In the genomic region with DNA sequence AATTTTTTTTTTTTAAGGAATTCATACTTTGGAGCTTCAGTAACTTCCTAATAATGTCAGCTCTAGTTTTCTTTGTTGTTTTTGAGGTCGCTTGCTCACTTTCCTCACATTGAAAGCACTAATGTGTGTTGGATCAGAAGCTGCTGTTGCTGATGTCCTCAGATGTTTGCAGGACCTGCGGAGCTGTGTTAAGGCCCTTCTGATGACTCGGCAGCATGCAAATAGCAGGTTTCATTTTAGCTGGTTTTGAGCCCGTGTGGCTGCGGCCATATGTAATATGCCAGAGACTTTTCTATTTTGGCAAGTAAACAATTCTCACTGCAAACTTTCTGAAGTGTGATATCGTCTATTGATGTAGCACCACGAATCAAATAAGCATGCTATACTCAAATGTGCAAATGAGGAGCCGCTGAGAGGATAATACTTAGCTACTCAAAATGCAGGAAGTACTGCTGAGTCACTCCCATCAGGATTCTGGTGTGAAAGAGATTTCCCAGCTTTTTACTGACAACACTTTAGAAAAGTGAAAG, we compare ENCODE assay signal across 8 cellular contexts.
DNase-seq lines count a peak whose midpoint lies in the region; ATAC-seq, FAIRE-seq and TF ChIP-seq lines count a peak whose summit lies in the region.

No MANE protein-coding gene starts in this region.

- no peak overlapping the region for H3K4me3 ChIP-seq in retinal pigment epithelial cell (ENCODE audit: low read length)

- CTCF ChIA-PET in HEK293T (lab: Yijun Ruan, JAX), result interaction anchor here (1.5 kb wide), 1 partner anchor 353 kb away, joined by 3 read pairs; no protein-coding TSS in a partner anchor

- peak; percentile 47 for FAIRE-seq in RCC 7860 (lab: Jason Lieb, UNC)

- ATAC-seq in GM18498 (IDR thresholded peaks at IDR 0.05; ENCODE audit: unreplicated experiment), result peak; percentile 92
- peak; percentile 89 for ATAC-seq in HG02759 (IDR thresholded peaks at IDR 0.05; ENCODE audit: unreplicated experiment)

- no peak for TF ChIP-seq CTCF in retinal pigment epithelial cell (conservative IDR thresholded peaks at IDR 0.05; ENCODE audit: low read depth, low read length)

- DNase-seq in RCC 7860 (ENCODE audit: low spot score) (peak; percentile 39), glomerular visceral epithelial cell (ENCODE audit: extremely low spot score) (peak; percentile 73), retinal pigment epithelial cell (ENCODE audit: low read depth) (peak; percentile 35), HEK293T (ENCODE audit: extremely low spot score) (no peak)
- no peak for DNase-seq in stimulated activated naive CD4-positive, alpha-beta T cell treated with Interleukin-2 at 50 U/mL for 16 hours (lab: John Stamatoyannopoulos, UW)
- DNase-seq in stimulated activated naive CD4-positive, alpha-beta T cell (lab: John Stamatoyannopoulos, UW), result no peak

- POLR2A ChIA-PET in HEK293T (lab: Yijun Ruan, JAX), result no interaction called here

TF ChIP-seq in HEK293T, 16 proteins besides CTCF, POLR2A, EP300 and RAD21:
- no peak for TF ChIP-seq FOXK2 (IDR thresholded peaks at IDR 0.05)
- no peak for TF ChIP-seq SP1 (IDR thresholded peaks at IDR 0.05)
- TF ChIP-seq HDGF (IDR thresholded peaks at IDR 0.05; ENCODE audit: borderline replicate concordance), result no peak
- no peak for TF ChIP-seq TARDBP (IDR thresholded peaks at IDR 0.05)
- no peak for TF ChIP-seq CTBP1 (IDR thresholded peaks at IDR 0.05; ENCODE audit: borderline replicate concordance)
- TF ChIP-seq ARNT (IDR thresholded peaks at IDR 0.05), result no peak
- no peak for TF ChIP-seq L3MBTL2 (conservative IDR thresholded peaks at IDR 0.05)
- no peak for TF ChIP-seq FOXA1 (IDR thresholded peaks at IDR 0.05)
- no peak for TF ChIP-seq ZNF384 (IDR thresholded peaks at IDR 0.05)
- no peak for TF ChIP-seq LEF1 (IDR thresholded peaks at IDR 0.05; ENCODE audit: borderline replicate concordance)
- TF ChIP-seq SUZ12 (IDR thresholded peaks at IDR 0.05), result no peak
- TF ChIP-seq, protein P1, sequence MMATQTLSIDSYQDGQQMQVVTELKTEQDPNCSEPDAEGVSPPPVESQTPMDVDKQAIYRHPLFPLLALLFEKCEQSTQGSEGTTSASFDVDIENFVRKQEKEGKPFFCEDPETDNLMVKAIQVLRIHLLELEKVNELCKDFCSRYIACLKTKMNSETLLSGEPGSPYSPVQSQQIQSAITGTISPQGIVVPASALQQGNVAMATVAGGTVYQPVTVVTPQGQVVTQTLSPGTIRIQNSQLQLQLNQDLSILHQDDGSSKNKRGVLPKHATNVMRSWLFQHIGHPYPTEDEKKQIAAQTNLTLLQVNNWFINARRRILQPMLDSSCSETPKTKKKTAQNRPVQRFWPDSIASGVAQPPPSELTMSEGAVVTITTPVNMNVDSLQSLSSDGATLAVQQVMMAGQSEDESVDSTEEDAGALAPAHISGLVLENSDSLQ (IDR thresholded peaks at IDR 0.05), result no peak
- TF ChIP-seq NFRKB (IDR thresholded peaks at IDR 0.05), result no peak
- no peak for TF ChIP-seq FOXM1 (IDR thresholded peaks at IDR 0.05; ENCODE audit: borderline replicate concordance)
- no peak for TF ChIP-seq ELF4 (IDR thresholded peaks at IDR 0.05)
- TF ChIP-seq BHLHE40 (IDR thresholded peaks at IDR 0.05; ENCODE audit: borderline replicate concordance), result no peak

Comparison
In these comparisons a context has a peak if more than half of its experiments do, and no peak if none do; other contexts are left out.
1. DNase-seq: peak in RCC 7860 (single experiment), glomerular visceral epithelial cell (single experiment) and retinal pigment epithelial cell (single experiment); none in HEK293T (single experiment), stimulated activated naive CD4-positive, alpha-beta T cell treated with Interleukin-2 at 50 U/mL for 16 hours (single experiment) and stimulated activated naive CD4-positive, alpha-beta T cell (0 of 6).